In the genomic region with DNA sequence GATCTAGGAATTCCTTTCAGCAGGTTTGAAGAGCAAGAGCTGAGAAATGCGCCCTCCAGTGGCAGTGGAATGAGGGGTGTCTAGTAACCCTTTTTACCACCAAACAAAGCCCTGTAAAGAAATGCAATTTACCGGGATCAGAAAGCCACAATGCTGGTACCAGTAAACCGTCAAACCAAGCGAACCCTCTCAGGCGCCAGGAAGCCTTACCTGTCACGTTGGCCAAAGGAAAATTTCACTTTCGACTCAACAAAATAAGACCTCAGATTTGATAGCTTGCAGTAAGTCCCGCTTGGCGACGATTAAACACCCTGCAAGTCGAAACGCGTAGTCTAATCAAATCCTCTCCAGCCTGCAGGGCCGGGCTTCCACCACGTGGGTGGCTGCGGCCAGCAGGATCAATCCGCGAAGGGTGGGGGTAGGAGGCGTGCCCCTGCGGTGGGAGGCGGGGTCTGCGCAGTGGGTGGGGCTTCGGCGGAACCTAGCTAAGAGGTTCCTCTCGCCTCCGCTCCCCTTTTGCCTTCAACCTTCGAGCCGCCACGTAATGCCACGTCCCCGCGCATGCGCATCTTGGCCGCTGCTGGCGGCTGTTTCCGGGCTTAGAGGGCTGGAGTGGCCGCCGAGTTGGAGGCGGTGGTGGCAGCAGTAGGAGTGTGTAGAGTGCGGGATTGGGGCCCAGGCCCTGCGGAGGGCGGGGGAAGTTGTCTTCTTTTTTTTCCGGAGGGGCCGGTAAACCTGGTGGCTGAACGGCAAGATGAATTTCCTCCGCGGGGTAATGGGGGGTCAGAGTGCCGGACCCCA, we compare ENCODE assay signal across 1 cellular context.
TF ChIP-seq lines count a peak whose summit lies in the region.

TSS of gene USO1 (plus strand) at position 512 of the 801 bp plus-strand sequence. CDS start at position 755, 243 bp downstream.

TF ChIP-seq in HEK293, 187 proteins besides CTCF, POLR2A, EP300 and RAD21 (continued from another document and continues in another):
- TF ChIP-seq, protein P1, sequence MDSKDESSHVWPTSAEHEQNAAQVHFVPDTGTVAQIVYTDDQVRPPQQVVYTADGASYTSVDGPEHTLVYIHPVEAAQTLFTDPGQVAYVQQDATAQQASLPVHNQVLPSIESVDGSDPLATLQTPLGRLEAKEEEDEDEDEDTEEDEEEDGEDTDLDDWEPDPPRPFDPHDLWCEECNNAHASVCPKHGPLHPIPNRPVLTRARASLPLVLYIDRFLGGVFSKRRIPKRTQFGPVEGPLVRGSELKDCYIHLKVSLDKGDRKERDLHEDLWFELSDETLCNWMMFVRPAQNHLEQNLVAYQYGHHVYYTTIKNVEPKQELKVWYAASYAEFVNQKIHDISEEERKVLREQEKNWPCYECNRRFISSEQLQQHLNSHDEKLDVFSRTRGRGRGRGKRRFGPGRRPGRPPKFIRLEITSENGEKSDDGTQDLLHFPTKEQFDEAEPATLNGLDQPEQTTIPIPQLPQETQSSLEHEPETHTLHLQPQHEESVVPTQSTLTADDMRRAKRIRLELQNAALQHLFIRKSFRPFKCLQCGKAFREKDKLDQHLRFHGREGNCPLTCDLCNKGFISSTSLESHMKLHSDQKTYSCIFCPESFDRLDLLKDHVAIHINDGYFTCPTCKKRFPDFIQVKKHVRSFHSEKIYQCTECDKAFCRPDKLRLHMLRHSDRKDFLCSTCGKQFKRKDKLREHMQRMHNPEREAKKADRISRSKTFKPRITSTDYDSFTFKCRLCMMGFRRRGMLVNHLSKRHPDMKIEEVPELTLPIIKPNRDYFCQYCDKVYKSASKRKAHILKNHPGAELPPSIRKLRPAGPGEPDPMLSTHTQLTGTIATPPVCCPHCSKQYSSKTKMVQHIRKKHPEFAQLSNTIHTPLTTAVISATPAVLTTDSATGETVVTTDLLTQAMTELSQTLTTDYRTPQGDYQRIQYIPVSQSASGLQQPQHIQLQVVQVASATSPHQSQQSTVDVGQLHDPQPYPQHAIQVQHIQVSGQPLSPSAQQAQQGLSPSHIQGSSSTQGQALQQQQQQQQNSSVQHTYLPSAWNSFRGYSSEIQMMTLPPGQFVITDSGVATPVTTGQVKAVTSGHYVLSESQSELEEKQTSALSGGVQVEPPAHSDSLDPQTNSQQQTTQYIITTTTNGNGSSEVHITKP (tag by site-specific recombination; IDR thresholded peaks at IDR 0.05) = peak; percentile 57; the same call in 1 of the 2 replicates
- TF ChIP-seq IKZF3 (tag by site-specific recombination; IDR thresholded peaks at IDR 0.05) (0 out of 2 replicates have a peak, but pooled peaks have one; percentile 12), BCL11B (tag by site-specific recombination; IDR thresholded peaks at IDR 0.05; ENCODE audit: low read depth) (no peak), ZNF341 (tag by site-specific recombination; IDR thresholded peaks at IDR 0.05; ENCODE audit: low read depth) (no peak), YY2 (tag by site-specific recombination; IDR thresholded peaks at IDR 0.05) (no peak), BCL6B (tag by site-specific recombination; IDR thresholded peaks at IDR 0.05) (peak; percentile 95), MEIS1 (CRISPR knock-in tag; IDR thresholded peaks at IDR 0.05; ENCODE audit: borderline replicate concordance) (no peak), ZNF560 (tag by site-specific recombination; IDR thresholded peaks at IDR 0.05; ENCODE audit: borderline replicate concordance) (no peak), ZNF404 (tag by site-specific recombination; IDR thresholded peaks at IDR 0.05) (no peak), ZNF624 (tag by site-specific recombination; IDR thresholded peaks at IDR 0.05) (no peak), HOXD13 (CRISPR knock-in tag; IDR thresholded peaks at IDR 0.05; ENCODE audit: borderline replicate concordance) (no peak), PRDM1 (tag by site-specific recombination; IDR thresholded peaks at IDR 0.05) (no peak), ZNF843 (tag by site-specific recombination; IDR thresholded peaks at IDR 0.05) (no peak), ZNF529 (tag by site-specific recombination; IDR thresholded peaks at IDR 0.05; ENCODE audit: insufficient replicate concordance) (no peak), ZNF423 (tag by site-specific recombination; IDR thresholded peaks at IDR 0.05) (no peak), INSM2 (tag by site-specific recombination; IDR thresholded peaks at IDR 0.05) (peak; percentile 70), ZNF658 (tag by site-specific recombination; IDR thresholded peaks at IDR 0.05) (no peak), ZBTB20 (tag by site-specific recombination; IDR thresholded peaks at IDR 0.05) (peak; percentile 59; the same call in 1 of the 2 replicates), KLF1 (tag by site-specific recombination; IDR thresholded peaks at IDR 0.05) (no peak), GLIS1 (tag by site-specific recombination; IDR thresholded peaks at IDR 0.05) (peak; percentile 18; the same call in 1 of the 2 replicates), SCRT2 (tag by site-specific recombination; IDR thresholded peaks at IDR 0.05) (no peak), ZNF16 (tag by site-specific recombination; IDR thresholded peaks at IDR 0.05; ENCODE audit: low read depth) (no peak), ZNF776 (tag by site-specific recombination; IDR thresholded peaks at IDR 0.05; ENCODE audit: borderline replicate concordance) (no peak), ZNF362 (tag by site-specific recombination; IDR thresholded peaks at IDR 0.05) (no peak), ZNF354C (tag by site-specific recombination; IDR thresholded peaks at IDR 0.05; ENCODE audit: borderline replicate concordance, low read depth) (no peak), HOXC10 (CRISPR knock-in tag; IDR thresholded peaks at IDR 0.05) (no peak), KLF7 (tag by site-specific recombination; IDR thresholded peaks at IDR 0.05; ENCODE audit: borderline replicate concordance) (no peak), ZNF677 (tag by site-specific recombination; IDR thresholded peaks at IDR 0.05) (no peak), GLI4 (tag by site-specific recombination; IDR thresholded peaks at IDR 0.05) (no peak), KLF16 (tag by site-specific recombination; IDR thresholded peaks at IDR 0.05) (no peak), ZNF19 (tag by site-specific recombination; IDR thresholded peaks at IDR 0.05; ENCODE audit: low read depth) (no peak), ZFP3 (tag by site-specific recombination; IDR thresholded peaks at IDR 0.05; ENCODE audit: low read depth) (0 out of 2 replicates have a peak, but pooled peaks have one; percentile 23), ZNF350 (tag by site-specific recombination; IDR thresholded peaks at IDR 0.05) (no peak), ZNF768 (tag by site-specific recombination; IDR thresholded peaks at IDR 0.05) (no peak), ZFP41 (tag by site-specific recombination; IDR thresholded peaks at IDR 0.05; ENCODE audit: borderline replicate concordance) (no peak), YY1 (tag by site-specific recombination; IDR thresholded peaks at IDR 0.05) (no peak), OVOL3 (tag by site-specific recombination; IDR thresholded peaks at IDR 0.05) (no peak), ZNF530 (tag by site-specific recombination; IDR thresholded peaks at IDR 0.05; ENCODE audit: low read depth) (no peak), ZNF394 (tag by site-specific recombination; IDR thresholded peaks at IDR 0.05; ENCODE audit: borderline replicate concordance) (peak; percentile 15; the same call in 1 of the 2 replicates), EGR2 (tag by site-specific recombination; IDR thresholded peaks at IDR 0.05; ENCODE audit: low read depth) (peak; percentile 41; the same call in 1 of the 2 replicates), ZNF785 (tag by site-specific recombination; IDR thresholded peaks at IDR 0.05) (no peak), ZBTB17 (tag by site-specific recombination; IDR thresholded peaks at IDR 0.05) (peak; percentile 60), ZNF629 (tag by site-specific recombination; IDR thresholded peaks at IDR 0.05) (no peak; the same call in 1 of the 2 replicates), ZNF112 (tag by site-specific recombination; IDR thresholded peaks at IDR 0.05) (no peak)
- TF ChIP-seq, protein P2, sequence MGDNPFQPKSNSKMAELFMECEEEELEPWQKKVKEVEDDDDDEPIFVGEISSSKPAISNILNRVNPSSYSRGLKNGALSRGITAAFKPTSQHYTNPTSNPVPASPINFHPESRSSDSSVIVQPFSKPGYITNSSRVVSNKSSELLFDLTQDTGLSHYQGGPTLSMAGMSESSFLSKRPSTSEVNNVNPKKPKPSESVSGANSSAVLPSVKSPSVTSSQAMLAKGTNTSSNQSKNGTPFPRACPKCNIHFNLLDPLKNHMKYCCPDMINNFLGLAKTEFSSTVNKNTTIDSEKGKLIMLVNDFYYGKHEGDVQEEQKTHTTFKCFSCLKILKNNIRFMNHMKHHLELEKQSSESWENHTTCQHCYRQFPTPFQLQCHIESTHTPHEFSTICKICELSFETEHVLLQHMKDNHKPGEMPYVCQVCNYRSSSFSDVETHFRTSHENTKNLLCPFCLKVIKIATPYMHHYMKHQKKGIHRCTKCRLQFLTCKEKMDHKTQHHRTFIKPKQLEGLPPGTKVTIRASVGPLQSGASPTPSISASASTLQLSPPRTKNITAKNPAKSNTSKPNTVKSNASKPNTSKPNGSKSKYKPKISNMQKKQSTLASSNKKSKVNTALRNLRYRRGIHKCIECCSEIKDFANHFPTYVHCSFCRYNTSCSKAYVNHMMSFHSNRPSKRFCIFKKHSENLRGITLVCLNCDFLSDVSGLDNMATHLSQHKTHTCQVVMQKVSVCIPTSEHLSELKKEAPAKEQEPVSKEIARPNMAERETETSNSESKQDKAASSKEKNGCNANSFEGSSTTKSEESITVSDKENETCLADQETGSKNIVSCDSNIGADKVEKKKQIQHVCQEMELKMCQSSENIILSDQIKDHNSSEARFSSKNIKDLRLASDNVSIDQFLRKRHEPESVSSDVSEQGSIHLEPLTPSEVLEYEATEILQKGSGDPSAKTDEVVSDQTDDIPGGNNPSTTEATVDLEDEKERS (tag by site-specific recombination; IDR thresholded peaks at IDR 0.05) = no peak
- TF ChIP-seq, protein P3, sequence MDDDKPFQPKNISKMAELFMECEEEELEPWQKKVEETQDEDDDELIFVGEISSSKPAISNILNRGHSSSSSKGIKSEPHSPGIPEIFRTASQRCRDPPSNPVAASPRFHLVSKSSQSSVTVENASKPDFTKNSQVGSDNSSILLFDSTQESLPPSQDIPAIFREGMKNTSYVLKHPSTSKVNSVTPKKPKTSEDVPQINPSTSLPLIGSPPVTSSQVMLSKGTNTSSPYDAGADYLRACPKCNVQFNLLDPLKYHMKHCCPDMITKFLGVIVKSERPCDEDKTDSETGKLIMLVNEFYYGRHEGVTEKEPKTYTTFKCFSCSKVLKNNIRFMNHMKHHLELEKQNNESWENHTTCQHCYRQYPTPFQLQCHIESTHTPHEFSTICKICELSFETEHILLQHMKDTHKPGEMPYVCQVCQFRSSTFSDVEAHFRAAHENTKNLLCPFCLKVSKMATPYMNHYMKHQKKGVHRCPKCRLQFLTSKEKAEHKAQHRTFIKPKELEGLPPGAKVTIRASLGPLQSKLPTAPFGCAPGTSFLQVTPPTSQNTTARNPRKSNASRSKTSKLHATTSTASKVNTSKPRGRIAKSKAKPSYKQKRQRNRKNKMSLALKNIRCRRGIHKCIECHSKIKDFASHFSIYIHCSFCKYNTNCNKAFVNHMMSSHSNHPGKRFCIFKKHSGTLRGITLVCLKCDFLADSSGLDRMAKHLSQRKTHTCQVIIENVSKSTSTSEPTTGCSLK (tag by site-specific recombination; IDR thresholded peaks at IDR 0.05) = no peak
- TF ChIP-seq, protein P4, sequence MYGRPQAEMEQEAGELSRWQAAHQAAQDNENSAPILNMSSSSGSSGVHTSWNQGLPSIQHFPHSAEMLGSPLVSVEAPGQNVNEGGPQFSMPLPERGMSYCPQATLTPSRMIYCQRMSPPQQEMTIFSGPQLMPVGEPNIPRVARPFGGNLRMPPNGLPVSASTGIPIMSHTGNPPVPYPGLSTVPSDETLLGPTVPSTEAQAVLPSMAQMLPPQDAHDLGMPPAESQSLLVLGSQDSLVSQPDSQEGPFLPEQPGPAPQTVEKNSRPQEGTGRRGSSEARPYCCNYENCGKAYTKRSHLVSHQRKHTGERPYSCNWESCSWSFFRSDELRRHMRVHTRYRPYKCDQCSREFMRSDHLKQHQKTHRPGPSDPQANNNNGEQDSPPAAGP (tag by site-specific recombination; IDR thresholded peaks at IDR 0.05) = no peak
- TF ChIP-seq, protein P5, sequence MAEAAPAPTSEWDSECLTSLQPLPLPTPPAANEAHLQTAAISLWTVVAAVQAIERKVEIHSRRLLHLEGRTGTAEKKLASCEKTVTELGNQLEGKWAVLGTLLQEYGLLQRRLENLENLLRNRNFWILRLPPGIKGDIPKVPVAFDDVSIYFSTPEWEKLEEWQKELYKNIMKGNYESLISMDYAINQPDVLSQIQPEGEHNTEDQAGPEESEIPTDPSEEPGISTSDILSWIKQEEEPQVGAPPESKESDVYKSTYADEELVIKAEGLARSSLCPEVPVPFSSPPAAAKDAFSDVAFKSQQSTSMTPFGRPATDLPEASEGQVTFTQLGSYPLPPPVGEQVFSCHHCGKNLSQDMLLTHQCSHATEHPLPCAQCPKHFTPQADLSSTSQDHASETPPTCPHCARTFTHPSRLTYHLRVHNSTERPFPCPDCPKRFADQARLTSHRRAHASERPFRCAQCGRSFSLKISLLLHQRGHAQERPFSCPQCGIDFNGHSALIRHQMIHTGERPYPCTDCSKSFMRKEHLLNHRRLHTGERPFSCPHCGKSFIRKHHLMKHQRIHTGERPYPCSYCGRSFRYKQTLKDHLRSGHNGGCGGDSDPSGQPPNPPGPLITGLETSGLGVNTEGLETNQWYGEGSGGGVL (tag by site-specific recombination; IDR thresholded peaks at IDR 0.05) = no peak
